ENCODE assay signal across 17 cellular contexts in the genomic region with DNA sequence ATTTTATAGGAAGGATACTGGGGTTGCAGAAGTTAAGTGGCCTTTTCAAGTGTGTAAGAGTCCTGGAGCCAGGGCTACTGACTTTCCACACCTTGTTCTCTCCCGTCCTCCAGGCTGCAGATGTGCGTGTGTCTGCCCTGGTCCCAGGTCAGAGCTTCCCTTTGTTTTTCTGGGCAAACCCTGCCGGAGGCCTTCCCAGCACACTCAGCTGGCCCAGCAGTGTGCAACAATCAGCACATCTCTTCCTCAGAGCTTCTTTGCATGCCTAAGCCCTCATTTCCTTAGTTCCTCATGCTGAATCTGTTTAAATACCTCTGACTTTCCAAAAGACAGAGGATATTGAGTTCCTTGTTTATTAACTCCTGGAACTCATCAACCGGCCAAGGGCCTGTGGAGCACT.
DNase-seq lines count a peak whose midpoint lies in the region; ATAC-seq and TF ChIP-seq lines count a peak whose summit lies in the region.
"Had no signal": no experiment of that assay in that cellular context is flagged by ENCODE, and none has a peak within 500 bp of the region (broad histone marks: within the 10 kb centered on the region; RNA-seq: fewer than 3 reads in every experiment).

No MANE protein-coding gene starts in this region.

- no peaks in the 10 kb centered on the region for H3K36me3 ChIP-seq in trophoblast cell (ENCODE audit: control insufficient read depth in 1 of 2, insufficient read depth in 2 of 2, low read length in 2 of 2)

- H2AK5ac ChIP-seq in trophoblast cell (ENCODE audit: low read length) = no peak overlapping the region

- H2BK12ac ChIP-seq in trophoblast cell (ENCODE audit: low read length) = no peak overlapping the region

- no peak overlapping the region for H3K27ac Mint-ChIP-seq in endothelial cell (ENCODE audit: unreplicated experiment)
- H3K27ac Mint-ChIP-seq in Calu3 (ENCODE audit: unreplicated experiment) = no peak overlapping the region

- CTCF ChIA-PET in Calu3 (lab: Charles Lee) = no interaction called here

- no peak overlapping the region for H2BK5ac ChIP-seq in trophoblast cell (ENCODE audit: low read depth, low read length, poor library complexity)

- no peak overlapping the region for H3K14ac ChIP-seq in trophoblast cell (ENCODE audit: low read length)

- no peak overlapping the region for H4K91ac ChIP-seq in trophoblast cell (ENCODE audit: low read depth, low read length)

- no peak overlapping the region for H3K18ac ChIP-seq in trophoblast cell (ENCODE audit: low read length)

- TF ChIP-seq CTCF in endothelial cell (IDR thresholded peaks at IDR 0.05; ENCODE audit: unreplicated experiment) (no peak), Calu3 (IDR thresholded peaks at IDR 0.05; ENCODE audit: unreplicated experiment) (no peak)

- H3K4me1 ChIP-seq in trophoblast cell (ENCODE audit: control insufficient read depth in 1 of 2, insufficient read depth in 2 of 2, low read length in 2 of 2) = peaks cover 4 to 7% of the 10 kb centered on the region in 2 experiments

- H3K4me3 Mint-ChIP-seq in endothelial cell (ENCODE audit: unreplicated experiment) (peak overlapping the region; percentile 43), Calu3 (ENCODE audit: low read depth, unreplicated experiment) (no peak overlapping the region)
- H3K4me3 Mint-ChIP-seq: CD8-positive, alpha-beta memory T cell had no signal

- H3K79me1 ChIP-seq in trophoblast cell (ENCODE audit: low read length) = peaks cover 2% of the 10 kb centered on the region

- H4K12ac ChIP-seq in trophoblast cell (ENCODE audit: low read depth, low read length) = no peak overlapping the region

- DNase-seq in ELF-1 (ENCODE audit: low read depth, low spot score) (peak; percentile 41), NCI-H526 treated with DMSO at 0.1 percent for 48 hours (lab: John Stamatoyannopoulos, UW) (peak; percentile 43), endothelial cell (ENCODE audit: low spot score) (no peak), trophoblast cell (peak; percentile 25 to 51), Kasumi-1 (lab: John Stamatoyannopoulos, UW) (no peak), Calu3 (no peak)
- DNase-seq: CD8-positive, alpha-beta memory T cell; GDM1; NCI-H1417 treated with DMSO at 0.1 percent for 48 hours; NCI-H2029 had no signal

- no peaks in the 10 kb centered on the region for H3K79me2 ChIP-seq in trophoblast cell (ENCODE audit: control insufficient read depth, insufficient read depth, low read length, poor library complexity)

- H3K4me3 ChIP-seq in trophoblast cell (ENCODE audit: low read depth, low read length) = no peak overlapping the region
- H3K4me3 ChIP-seq: GM12878 had no signal

- no peak overlapping the region for H2BK120ac ChIP-seq in trophoblast cell (ENCODE audit: insufficient read depth, low read length, poor library complexity)

- H3K9me3 Mint-ChIP-seq in endothelial cell (ENCODE audit: unreplicated experiment) (no peaks in the 10 kb centered on the region), Calu3 (ENCODE audit: low read depth, unreplicated experiment) (no peaks in the 10 kb centered on the region)
- H3K9me3 Mint-ChIP-seq: CD8-positive, alpha-beta memory T cell had no signal

- H3K9me3 ChIP-seq in trophoblast cell (ENCODE audit: insufficient read depth, low read depth, low read length) = peaks cover 2% of the 10 kb centered on the region

- H2AFZ ChIP-seq in trophoblast cell (ENCODE audit: insufficient read depth, low read length, poor library complexity) = no peak overlapping the region

- no peak overlapping the region for H4K8ac ChIP-seq in trophoblast cell (ENCODE audit: low read depth, low read length)

- no TSS peak for BruUV-seq in Calu3 (replicated peaks; lab: Mats Ljungman, UMichigan)

- no peak overlapping the region for H3K23ac ChIP-seq in trophoblast cell (ENCODE audit: low read length)

- intact Hi-C loops in Calu3 (cut with micrococcal nuclease; ENCODE audit: unreplicated experiment) = no loop called here

- H3K27me3 Mint-ChIP-seq in endothelial cell (ENCODE audit: unreplicated experiment) (peaks cover 28% of the 10 kb centered on the region), Calu3 (ENCODE audit: unreplicated experiment) (peaks cover 31% of the 10 kb centered on the region)

- H3K27ac ChIP-seq in trophoblast cell (ENCODE audit: low read depth, low read length) = peak overlapping the region; percentile 9
- H3K27ac ChIP-seq: KMS-11 had no signal

- H3K36me3 Mint-ChIP-seq in endothelial cell (ENCODE audit: low read depth, unreplicated experiment) (peaks cover 74% of the 10 kb centered on the region), Calu3 (ENCODE audit: insufficient read depth, unreplicated experiment) (no peaks in the 10 kb centered on the region)

- H3K4ac ChIP-seq in trophoblast cell (ENCODE audit: low read depth, low read length) = no peak overlapping the region

- H3K4me2 ChIP-seq in trophoblast cell (ENCODE audit: low read length) = no peak overlapping the region
- H3K4me2 ChIP-seq: KMS-11 had no signal

- H3K9ac ChIP-seq in trophoblast cell (ENCODE audit: low read length) = no peak overlapping the region
- H3K9ac ChIP-seq: KMS-11 had no signal

- H3K4me1 Mint-ChIP-seq in endothelial cell (ENCODE audit: unreplicated experiment) (peaks cover 66% of the 10 kb centered on the region), Calu3 (ENCODE audit: low read depth, unreplicated experiment) (no peaks in the 10 kb centered on the region)

- ATAC-seq in esophagus mucosa (no peak), HG03139 (IDR thresholded peaks at IDR 0.05; ENCODE audit: unreplicated experiment) (no peak)
- ATAC-seq: GM12878, HepG2, Panc1, Right ventricle myocardium inferior had no signal

- H3K27me3 ChIP-seq in trophoblast cell (ENCODE audit: insufficient read depth, low read length) = no peaks in the 10 kb centered on the region

- WGBS in trophoblast cell (ENCODE audit: extremely low coverage, insufficient coverage, insufficient read length) = no CpG with 5 or more reads among the region's 4 CpGs

Comparison
In these comparisons a context has a peak if more than half of its experiments do, and no peak if none do; other contexts are left out.
1. DNase-seq: peak in ELF-1 (single experiment), NCI-H526 treated with DMSO at 0.1 percent for 48 hours (single experiment) and trophoblast cell (2 of 2); none in endothelial cell (single experiment), Kasumi-1 (0 of 2) and Calu3 (single experiment).